ENCODE assay signal across 1 cellular context in genomic region chr1:109793486-109794318, GRCh38.
TF ChIP-seq lines count a peak whose summit lies in the region.

No MANE protein-coding gene starts in this region.

TF ChIP-seq in H1, 55 proteins besides CTCF, POLR2A, EP300 and RAD21 (continued from another document):
- TF ChIP-seq, protein P1, sequence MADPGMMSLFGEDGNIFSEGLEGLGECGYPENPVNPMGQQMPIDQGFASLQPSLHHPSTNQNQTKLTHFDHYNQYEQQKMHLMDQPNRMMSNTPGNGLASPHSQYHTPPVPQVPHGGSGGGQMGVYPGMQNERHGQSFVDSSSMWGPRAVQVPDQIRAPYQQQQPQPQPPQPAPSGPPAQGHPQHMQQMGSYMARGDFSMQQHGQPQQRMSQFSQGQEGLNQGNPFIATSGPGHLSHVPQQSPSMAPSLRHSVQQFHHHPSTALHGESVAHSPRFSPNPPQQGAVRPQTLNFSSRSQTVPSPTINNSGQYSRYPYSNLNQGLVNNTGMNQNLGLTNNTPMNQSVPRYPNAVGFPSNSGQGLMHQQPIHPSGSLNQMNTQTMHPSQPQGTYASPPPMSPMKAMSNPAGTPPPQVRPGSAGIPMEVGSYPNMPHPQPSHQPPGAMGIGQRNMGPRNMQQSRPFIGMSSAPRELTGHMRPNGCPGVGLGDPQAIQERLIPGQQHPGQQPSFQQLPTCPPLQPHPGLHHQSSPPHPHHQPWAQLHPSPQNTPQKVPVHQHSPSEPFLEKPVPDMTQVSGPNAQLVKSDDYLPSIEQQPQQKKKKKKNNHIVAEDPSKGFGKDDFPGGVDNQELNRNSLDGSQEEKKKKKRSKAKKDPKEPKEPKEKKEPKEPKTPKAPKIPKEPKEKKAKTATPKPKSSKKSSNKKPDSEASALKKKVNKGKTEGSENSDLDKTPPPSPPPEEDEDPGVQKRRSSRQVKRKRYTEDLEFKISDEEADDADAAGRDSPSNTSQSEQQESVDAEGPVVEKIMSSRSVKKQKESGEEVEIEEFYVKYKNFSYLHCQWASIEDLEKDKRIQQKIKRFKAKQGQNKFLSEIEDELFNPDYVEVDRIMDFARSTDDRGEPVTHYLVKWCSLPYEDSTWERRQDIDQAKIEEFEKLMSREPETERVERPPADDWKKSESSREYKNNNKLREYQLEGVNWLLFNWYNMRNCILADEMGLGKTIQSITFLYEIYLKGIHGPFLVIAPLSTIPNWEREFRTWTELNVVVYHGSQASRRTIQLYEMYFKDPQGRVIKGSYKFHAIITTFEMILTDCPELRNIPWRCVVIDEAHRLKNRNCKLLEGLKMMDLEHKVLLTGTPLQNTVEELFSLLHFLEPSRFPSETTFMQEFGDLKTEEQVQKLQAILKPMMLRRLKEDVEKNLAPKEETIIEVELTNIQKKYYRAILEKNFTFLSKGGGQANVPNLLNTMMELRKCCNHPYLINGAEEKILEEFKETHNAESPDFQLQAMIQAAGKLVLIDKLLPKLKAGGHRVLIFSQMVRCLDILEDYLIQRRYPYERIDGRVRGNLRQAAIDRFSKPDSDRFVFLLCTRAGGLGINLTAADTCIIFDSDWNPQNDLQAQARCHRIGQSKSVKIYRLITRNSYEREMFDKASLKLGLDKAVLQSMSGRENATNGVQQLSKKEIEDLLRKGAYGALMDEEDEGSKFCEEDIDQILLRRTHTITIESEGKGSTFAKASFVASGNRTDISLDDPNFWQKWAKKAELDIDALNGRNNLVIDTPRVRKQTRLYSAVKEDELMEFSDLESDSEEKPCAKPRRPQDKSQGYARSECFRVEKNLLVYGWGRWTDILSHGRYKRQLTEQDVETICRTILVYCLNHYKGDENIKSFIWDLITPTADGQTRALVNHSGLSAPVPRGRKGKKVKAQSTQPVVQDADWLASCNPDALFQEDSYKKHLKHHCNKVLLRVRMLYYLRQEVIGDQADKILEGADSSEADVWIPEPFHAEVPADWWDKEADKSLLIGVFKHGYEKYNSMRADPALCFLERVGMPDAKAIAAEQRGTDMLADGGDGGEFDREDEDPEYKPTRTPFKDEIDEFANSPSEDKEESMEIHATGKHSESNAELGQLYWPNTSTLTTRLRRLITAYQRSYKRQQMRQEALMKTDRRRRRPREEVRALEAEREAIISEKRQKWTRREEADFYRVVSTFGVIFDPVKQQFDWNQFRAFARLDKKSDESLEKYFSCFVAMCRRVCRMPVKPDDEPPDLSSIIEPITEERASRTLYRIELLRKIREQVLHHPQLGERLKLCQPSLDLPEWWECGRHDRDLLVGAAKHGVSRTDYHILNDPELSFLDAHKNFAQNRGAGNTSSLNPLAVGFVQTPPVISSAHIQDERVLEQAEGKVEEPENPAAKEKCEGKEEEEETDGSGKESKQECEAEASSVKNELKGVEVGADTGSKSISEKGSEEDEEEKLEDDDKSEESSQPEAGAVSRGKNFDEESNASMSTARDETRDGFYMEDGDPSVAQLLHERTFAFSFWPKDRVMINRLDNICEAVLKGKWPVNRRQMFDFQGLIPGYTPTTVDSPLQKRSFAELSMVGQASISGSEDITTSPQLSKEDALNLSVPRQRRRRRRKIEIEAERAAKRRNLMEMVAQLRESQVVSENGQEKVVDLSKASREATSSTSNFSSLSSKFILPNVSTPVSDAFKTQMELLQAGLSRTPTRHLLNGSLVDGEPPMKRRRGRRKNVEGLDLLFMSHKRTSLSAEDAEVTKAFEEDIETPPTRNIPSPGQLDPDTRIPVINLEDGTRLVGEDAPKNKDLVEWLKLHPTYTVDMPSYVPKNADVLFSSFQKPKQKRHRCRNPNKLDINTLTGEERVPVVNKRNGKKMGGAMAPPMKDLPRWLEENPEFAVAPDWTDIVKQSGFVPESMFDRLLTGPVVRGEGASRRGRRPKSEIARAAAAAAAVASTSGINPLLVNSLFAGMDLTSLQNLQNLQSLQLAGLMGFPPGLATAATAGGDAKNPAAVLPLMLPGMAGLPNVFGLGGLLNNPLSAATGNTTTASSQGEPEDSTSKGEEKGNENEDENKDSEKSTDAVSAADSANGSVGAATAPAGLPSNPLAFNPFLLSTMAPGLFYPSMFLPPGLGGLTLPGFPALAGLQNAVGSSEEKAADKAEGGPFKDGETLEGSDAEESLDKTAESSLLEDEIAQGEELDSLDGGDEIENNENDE (IDR thresholded peaks at IDR 0.05; ENCODE audit: insufficient replicate concordance, low read length), result no peak
- no peak for TF ChIP-seq GTF2F1 (IDR thresholded peaks at IDR 0.05; ENCODE audit: borderline replicate concordance, low read depth, low read length)
- no peak for TF ChIP-seq SRF (IDR thresholded peaks at IDR 0.05; ENCODE audit: low read depth, low read length)
- TF ChIP-seq SP2 (IDR thresholded peaks at IDR 0.05; ENCODE audit: low read length), result no peak
- no peak for TF ChIP-seq SUZ12 (IDR thresholded peaks at IDR 0.05; ENCODE audit: low read length)
- TF ChIP-seq RFX5 (IDR thresholded peaks at IDR 0.05; ENCODE audit: borderline replicate concordance, low read depth, low read length), result no peak
- TF ChIP-seq, protein P2, sequence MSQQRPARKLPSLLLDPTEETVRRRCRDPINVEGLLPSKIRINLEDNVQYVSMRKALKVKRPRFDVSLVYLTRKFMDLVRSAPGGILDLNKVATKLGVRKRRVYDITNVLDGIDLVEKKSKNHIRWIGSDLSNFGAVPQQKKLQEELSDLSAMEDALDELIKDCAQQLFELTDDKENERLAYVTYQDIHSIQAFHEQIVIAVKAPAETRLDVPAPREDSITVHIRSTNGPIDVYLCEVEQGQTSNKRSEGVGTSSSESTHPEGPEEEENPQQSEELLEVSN (IDR thresholded peaks at IDR 0.05), result no peak
- no peak for TF ChIP-seq SAP30 (IDR thresholded peaks at IDR 0.05; ENCODE audit: insufficient read depth, insufficient replicate concordance, low read length)
- no peak for TF ChIP-seq KDM5A (IDR thresholded peaks at IDR 0.05; ENCODE audit: low read length)
